In the genomic region with DNA sequence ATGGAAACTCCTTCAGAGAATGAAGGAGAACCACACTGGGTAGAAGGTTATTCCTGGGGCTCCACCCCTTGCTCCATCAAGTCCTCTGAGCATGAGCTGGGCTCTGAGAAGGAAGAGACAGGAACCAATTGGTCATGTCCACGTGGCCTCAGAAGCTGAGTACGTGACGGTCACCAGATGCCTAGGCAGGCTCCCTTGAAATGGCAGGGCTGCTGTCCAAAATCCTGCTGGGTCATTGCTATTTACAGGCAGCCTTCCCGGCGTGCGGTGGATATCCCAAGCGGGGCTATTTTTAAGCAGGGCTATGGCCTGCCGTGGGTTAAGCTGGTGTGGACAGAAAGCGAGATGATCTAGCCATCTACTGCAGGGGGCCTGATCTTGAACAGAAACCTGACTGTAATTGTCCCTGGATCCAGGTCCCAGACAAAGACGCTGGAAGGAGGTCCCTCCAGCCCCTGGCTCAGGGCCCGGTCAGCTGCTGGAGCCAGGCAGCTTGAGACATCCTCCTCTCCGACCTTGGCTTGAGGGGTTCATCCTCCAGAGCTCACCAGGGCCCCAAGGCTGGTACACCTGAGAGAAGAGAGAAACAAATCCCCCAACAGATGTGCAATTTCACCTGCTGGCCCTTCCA, we compare ENCODE assay signal across 2 cellular contexts.
TF ChIP-seq lines count a peak whose summit lies in the region.

No MANE protein-coding gene starts in this region.

TF ChIP-seq in H1, 55 proteins besides CTCF, POLR2A, EP300 and RAD21:
- no peak for TF ChIP-seq EZH2 (IDR thresholded peaks at IDR 0.05; ENCODE audit: low read depth, low read length, severe bottlenecking)
- TF ChIP-seq CBX8 (IDR thresholded peaks at IDR 0.05; ENCODE audit: borderline replicate concordance, low read depth, low read length): no peak
- no peak for TF ChIP-seq JUND (IDR thresholded peaks at IDR 0.05; ENCODE audit: low read length)
- TF ChIP-seq TAF7 (optimal IDR thresholded peaks at IDR 0.05; ENCODE audit: borderline replicate concordance, low read depth, low read length): no peak
- no peak for TF ChIP-seq GABPA (IDR thresholded peaks at IDR 0.05; ENCODE audit: borderline replicate concordance, insufficient read depth, low read length)
- TF ChIP-seq POU5F1 (IDR thresholded peaks at IDR 0.05; ENCODE audit: low read depth, low read length): no peak
- no peak for TF ChIP-seq TEAD4 (IDR thresholded peaks at IDR 0.05; ENCODE audit: low read depth, low read length)
- no peak for TF ChIP-seq SIRT6 (IDR thresholded peaks at IDR 0.05; ENCODE audit: low read length)
- TF ChIP-seq SRF (IDR thresholded peaks at IDR 0.05; ENCODE audit: low read depth, low read length): no peak
- no peak for TF ChIP-seq CHD1 (IDR thresholded peaks at IDR 0.05; ENCODE audit: low read depth, low read length)
- TF ChIP-seq CHD2 (IDR thresholded peaks at IDR 0.05; ENCODE audit: low read length): no peak

TF ChIP-seq in HepG2, 621 proteins besides CTCF, POLR2A, EP300 and RAD21 (continues in another document):
- TF ChIP-seq, protein P1, sequence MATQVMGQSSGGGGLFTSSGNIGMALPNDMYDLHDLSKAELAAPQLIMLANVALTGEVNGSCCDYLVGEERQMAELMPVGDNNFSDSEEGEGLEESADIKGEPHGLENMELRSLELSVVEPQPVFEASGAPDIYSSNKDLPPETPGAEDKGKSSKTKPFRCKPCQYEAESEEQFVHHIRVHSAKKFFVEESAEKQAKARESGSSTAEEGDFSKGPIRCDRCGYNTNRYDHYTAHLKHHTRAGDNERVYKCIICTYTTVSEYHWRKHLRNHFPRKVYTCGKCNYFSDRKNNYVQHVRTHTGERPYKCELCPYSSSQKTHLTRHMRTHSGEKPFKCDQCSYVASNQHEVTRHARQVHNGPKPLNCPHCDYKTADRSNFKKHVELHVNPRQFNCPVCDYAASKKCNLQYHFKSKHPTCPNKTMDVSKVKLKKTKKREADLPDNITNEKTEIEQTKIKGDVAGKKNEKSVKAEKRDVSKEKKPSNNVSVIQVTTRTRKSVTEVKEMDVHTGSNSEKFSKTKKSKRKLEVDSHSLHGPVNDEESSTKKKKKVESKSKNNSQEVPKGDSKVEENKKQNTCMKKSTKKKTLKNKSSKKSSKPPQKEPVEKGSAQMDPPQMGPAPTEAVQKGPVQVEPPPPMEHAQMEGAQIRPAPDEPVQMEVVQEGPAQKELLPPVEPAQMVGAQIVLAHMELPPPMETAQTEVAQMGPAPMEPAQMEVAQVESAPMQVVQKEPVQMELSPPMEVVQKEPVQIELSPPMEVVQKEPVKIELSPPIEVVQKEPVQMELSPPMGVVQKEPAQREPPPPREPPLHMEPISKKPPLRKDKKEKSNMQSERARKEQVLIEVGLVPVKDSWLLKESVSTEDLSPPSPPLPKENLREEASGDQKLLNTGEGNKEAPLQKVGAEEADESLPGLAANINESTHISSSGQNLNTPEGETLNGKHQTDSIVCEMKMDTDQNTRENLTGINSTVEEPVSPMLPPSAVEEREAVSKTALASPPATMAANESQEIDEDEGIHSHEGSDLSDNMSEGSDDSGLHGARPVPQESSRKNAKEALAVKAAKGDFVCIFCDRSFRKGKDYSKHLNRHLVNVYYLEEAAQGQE (IDR thresholded peaks at IDR 0.05; ENCODE audit: borderline replicate concordance in 1 of 2, low read depth in 1 of 2, low read length in 2 of 2): peak in 1 of 2 experiments; percentile 52; a peak in 1 of 4 replicates
- TF ChIP-seq ARNT (IDR thresholded peaks at IDR 0.05): no peak
- TF ChIP-seq, protein P2, sequence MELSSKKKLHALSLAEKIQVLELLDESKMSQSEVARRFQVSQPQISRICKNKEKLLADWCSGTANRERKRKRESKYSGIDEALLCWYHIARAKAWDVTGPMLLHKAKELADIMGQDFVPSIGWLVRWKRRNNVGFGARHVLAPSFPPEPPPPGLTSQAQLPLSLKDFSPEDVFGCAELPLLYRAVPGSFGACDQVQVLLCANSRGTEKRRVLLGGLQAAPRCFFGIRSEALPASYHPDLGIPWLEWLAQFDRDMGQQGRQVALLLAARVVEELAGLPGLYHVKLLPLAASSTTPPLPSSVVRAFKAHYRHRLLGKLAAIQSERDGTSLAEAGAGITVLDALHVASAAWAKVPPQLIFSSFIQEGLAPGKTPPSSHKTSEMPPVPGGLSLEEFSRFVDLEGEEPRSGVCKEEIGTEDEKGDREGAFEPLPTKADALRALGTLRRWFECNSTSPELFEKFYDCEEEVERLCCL (CRISPR knock-in tag; IDR thresholded peaks at IDR 0.05; ENCODE audit: borderline replicate concordance): 0 out of 2 replicates have a peak, but pooled peaks have one; percentile 16
- TF ChIP-seq ZNF879 (CRISPR knock-in tag; IDR thresholded peaks at IDR 0.05): no peak
- 0 out of 2 replicates have a peak, but pooled peaks have one; percentile 9 for TF ChIP-seq TBX2 (CRISPR knock-in tag; IDR thresholded peaks at IDR 0.05; ENCODE audit: borderline replicate concordance)
- TF ChIP-seq, protein P3, sequence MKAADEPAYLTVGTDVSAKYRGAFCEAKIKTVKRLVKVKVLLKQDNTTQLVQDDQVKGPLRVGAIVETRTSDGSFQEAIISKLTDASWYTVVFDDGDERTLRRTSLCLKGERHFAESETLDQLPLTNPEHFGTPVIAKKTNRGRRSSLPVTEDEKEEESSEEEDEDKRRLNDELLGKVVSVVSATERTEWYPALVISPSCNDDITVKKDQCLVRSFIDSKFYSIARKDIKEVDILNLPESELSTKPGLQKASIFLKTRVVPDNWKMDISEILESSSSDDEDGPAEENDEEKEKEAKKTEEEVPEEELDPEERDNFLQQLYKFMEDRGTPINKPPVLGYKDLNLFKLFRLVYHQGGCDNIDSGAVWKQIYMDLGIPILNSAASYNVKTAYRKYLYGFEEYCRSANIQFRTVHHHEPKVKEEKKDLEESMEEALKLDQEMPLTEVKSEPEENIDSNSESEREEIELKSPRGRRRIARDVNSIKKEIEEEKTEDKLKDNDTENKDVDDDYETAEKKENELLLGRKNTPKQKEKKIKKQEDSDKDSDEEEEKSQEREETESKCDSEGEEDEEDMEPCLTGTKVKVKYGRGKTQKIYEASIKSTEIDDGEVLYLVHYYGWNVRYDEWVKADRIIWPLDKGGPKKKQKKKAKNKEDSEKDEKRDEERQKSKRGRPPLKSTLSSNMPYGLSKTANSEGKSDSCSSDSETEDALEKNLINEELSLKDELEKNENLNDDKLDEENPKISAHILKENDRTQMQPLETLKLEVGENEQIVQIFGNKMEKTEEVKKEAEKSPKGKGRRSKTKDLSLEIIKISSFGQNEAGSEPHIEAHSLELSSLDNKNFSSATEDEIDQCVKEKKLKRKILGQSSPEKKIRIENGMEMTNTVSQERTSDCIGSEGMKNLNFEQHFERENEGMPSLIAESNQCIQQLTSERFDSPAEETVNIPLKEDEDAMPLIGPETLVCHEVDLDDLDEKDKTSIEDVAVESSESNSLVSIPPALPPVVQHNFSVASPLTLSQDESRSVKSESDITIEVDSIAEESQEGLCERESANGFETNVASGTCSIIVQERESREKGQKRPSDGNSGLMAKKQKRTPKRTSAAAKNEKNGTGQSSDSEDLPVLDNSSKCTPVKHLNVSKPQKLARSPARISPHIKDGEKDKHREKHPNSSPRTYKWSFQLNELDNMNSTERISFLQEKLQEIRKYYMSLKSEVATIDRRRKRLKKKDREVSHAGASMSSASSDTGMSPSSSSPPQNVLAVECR (CRISPR knock-in tag; IDR thresholded peaks at IDR 0.05; ENCODE audit: borderline replicate concordance): no peak
- TF ChIP-seq NFE2L1 (CRISPR knock-in tag; IDR thresholded peaks at IDR 0.05; ENCODE audit: borderline replicate concordance): 0 out of 2 replicates have a peak, but pooled peaks have one; percentile 36
- TF ChIP-seq, protein P4, sequence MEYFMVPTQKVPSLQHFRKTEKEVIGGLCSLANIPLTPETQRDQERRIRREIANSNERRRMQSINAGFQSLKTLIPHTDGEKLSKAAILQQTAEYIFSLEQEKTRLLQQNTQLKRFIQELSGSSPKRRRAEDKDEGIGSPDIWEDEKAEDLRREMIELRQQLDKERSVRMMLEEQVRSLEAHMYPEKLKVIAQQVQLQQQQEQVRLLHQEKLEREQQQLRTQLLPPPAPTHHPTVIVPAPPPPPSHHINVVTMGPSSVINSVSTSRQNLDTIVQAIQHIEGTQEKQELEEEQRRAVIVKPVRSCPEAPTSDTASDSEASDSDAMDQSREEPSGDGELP (IDR thresholded peaks at IDR 0.05; ENCODE audit: borderline replicate concordance, low read depth): peak; percentile 7; the same call in 1 of the 2 replicates
- TF ChIP-seq ASH2L (IDR thresholded peaks at IDR 0.05; ENCODE audit: insufficient read length, low read depth, low read length): no peak
- no peak for TF ChIP-seq ZNF598 (CRISPR knock-in tag; IDR thresholded peaks at IDR 0.05; ENCODE audit: borderline replicate concordance)
- TF ChIP-seq SRY (CRISPR knock-in tag; IDR thresholded peaks at IDR 0.05): no peak
- 0 out of 2 replicates have a peak, but pooled peaks have one; percentile 15 for TF ChIP-seq ARNT2 (CRISPR knock-in tag; IDR thresholded peaks at IDR 0.05; ENCODE audit: low read depth)
- TF ChIP-seq, protein P5, sequence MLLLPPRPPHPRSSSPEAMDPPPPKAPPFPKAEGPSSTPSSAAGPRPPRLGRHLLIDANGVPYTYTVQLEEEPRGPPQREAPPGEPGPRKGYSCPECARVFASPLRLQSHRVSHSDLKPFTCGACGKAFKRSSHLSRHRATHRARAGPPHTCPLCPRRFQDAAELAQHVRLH (CRISPR knock-in tag; IDR thresholded peaks at IDR 0.05; ENCODE audit: borderline replicate concordance, low read depth): no peak
- TF ChIP-seq, protein P6, sequence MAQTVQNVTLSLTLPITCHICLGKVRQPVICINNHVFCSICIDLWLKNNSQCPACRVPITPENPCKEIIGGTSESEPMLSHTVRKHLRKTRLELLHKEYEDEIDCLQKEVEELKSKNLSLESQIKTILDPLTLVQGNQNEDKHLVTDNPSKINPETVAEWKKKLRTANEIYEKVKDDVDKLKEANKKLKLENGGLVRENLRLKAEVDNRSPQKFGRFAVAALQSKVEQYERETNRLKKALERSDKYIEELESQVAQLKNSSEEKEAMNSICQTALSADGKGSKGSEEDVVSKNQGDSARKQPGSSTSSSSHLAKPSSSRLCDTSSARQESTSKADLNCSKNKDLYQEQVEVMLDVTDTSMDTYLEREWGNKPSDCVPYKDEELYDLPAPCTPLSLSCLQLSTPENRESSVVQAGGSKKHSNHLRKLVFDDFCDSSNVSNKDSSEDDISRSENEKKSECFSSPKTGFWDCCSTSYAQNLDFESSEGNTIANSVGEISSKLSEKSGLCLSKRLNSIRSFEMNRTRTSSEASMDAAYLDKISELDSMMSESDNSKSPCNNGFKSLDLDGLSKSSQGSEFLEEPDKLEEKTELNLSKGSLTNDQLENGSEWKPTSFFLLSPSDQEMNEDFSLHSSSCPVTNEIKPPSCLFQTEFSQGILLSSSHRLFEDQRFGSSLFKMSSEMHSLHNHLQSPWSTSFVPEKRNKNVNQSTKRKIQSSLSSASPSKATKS (CRISPR knock-in tag; IDR thresholded peaks at IDR 0.05): no peak
- no peak for TF ChIP-seq MEIS1 (CRISPR knock-in tag; IDR thresholded peaks at IDR 0.05; ENCODE audit: borderline replicate concordance)
- TF ChIP-seq RBM22 (optimal IDR thresholded peaks at IDR 0.05; ENCODE audit: low read length): peak; percentile 59
- TF ChIP-seq, protein P7, sequence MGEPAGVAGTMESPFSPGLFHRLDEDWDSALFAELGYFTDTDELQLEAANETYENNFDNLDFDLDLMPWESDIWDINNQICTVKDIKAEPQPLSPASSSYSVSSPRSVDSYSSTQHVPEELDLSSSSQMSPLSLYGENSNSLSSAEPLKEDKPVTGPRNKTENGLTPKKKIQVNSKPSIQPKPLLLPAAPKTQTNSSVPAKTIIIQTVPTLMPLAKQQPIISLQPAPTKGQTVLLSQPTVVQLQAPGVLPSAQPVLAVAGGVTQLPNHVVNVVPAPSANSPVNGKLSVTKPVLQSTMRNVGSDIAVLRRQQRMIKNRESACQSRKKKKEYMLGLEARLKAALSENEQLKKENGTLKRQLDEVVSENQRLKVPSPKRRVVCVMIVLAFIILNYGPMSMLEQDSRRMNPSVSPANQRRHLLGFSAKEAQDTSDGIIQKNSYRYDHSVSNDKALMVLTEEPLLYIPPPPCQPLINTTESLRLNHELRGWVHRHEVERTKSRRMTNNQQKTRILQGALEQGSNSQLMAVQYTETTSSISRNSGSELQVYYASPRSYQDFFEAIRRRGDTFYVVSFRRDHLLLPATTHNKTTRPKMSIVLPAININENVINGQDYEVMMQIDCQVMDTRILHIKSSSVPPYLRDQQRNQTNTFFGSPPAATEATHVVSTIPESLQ (CRISPR knock-in tag; conservative IDR thresholded peaks at IDR 0.05): no peak
- TF ChIP-seq, protein P8, sequence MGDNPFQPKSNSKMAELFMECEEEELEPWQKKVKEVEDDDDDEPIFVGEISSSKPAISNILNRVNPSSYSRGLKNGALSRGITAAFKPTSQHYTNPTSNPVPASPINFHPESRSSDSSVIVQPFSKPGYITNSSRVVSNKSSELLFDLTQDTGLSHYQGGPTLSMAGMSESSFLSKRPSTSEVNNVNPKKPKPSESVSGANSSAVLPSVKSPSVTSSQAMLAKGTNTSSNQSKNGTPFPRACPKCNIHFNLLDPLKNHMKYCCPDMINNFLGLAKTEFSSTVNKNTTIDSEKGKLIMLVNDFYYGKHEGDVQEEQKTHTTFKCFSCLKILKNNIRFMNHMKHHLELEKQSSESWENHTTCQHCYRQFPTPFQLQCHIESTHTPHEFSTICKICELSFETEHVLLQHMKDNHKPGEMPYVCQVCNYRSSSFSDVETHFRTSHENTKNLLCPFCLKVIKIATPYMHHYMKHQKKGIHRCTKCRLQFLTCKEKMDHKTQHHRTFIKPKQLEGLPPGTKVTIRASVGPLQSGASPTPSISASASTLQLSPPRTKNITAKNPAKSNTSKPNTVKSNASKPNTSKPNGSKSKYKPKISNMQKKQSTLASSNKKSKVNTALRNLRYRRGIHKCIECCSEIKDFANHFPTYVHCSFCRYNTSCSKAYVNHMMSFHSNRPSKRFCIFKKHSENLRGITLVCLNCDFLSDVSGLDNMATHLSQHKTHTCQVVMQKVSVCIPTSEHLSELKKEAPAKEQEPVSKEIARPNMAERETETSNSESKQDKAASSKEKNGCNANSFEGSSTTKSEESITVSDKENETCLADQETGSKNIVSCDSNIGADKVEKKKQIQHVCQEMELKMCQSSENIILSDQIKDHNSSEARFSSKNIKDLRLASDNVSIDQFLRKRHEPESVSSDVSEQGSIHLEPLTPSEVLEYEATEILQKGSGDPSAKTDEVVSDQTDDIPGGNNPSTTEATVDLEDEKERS (CRISPR knock-in tag; IDR thresholded peaks at IDR 0.05): 0 out of 2 replicates have a peak, but pooled peaks have one; percentile 20
- TF ChIP-seq HNF4G (IDR thresholded peaks at IDR 0.05; ENCODE audit: borderline replicate concordance, low read depth, low read length): no peak
- TF ChIP-seq HNF4G (CRISPR knock-in tag; IDR thresholded peaks at IDR 0.05; ENCODE audit: borderline replicate concordance, low read depth): no peak
- TF ChIP-seq, protein P9, sequence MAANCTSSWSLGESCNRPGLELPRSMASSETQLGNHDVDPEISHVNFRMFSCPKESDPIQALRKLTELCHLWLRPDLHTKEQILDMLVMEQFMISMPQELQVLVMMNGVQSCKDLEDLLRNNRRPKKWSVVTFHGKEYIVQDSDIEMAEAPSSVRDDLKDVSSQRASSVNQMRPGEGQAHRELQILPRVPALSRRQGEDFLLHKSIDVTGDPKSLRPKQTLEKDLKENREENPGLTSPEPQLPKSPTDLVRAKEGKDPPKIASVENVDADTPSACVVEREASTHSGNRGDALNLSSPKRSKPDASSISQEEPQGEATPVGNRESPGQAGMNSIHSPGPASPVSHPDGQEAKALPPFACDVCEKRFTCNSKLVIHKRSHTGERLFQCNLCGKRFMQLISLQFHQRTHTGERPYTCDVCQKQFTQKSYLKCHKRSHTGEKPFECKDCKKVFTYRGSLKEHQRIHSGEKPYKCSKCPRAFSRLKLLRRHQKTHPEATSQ (CRISPR knock-in tag; IDR thresholded peaks at IDR 0.05; ENCODE audit: borderline replicate concordance): no peak
- TF ChIP-seq SNAPC2 (CRISPR knock-in tag; IDR thresholded peaks at IDR 0.05): 0 out of 2 replicates have a peak, but pooled peaks have one; percentile 41
- TF ChIP-seq MEF2D (CRISPR knock-in tag; IDR thresholded peaks at IDR 0.05): no peak
- TF ChIP-seq ZFX (CRISPR knock-in tag; IDR thresholded peaks at IDR 0.05; ENCODE audit: low read depth): no peak
